ENCODE assay signal across 10 cellular contexts in the genomic region with DNA sequence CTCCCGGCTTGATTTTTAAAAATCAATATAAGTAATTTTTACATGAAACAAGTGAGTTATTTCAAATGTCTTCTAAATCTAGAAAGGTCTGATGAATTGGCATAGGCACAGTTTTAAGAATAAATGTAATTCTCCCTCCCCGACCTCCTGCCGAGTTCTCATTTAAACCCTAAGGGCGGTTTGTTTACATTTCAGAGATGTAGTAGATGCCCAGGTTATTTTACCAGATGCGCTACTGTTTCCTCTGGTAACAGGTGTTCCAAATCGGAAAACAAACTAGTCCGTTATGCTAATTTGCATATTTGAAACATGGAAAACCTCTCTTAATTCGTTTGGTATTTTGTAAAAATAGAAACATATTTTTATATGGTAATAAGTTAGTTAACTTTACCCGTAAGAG. TPM values are rescaled to one million over a fixed set of nuclear protein-coding genes. Genes with fewer than 3 reads are reported as not detected.
DNase-seq lines count a peak whose midpoint lies in the region; ATAC-seq, FAIRE-seq and TF ChIP-seq lines count a peak whose summit lies in the region.
"Had no signal": no experiment of that assay in that cellular context is flagged by ENCODE, and none has a peak within 500 bp of the region (broad histone marks: within the 10 kb centered on the region; RNA-seq: fewer than 3 reads in every experiment).

No MANE protein-coding gene starts in this region.

- no peak for FAIRE-seq in H54 (lab: Jason Lieb, UNC)

- H3K4me1 ChIP-seq in GM23248 (ENCODE audit: insufficient read depth) = no peaks in the 10 kb centered on the region
- no peaks in the 10 kb centered on the region for H3K4me1 ChIP-seq in iPS-20b (ENCODE audit: insufficient read depth, low read length)
- H3K4me1 ChIP-seq: thyroid gland had no signal

- ATAC-seq in GM21529 (IDR thresholded peaks at IDR 0.05; ENCODE audit: unreplicated experiment) = no peak

- peak overlapping the region; percentile 62 for H3K4me3 ChIP-seq in GM23248
- H3K4me3 ChIP-seq in iPS-20b (ENCODE audit: low read length) = peak overlapping the region; percentile 67; the same call in 1 of the 2 replicates
- H3K4me3 ChIP-seq: thyroid gland had no signal

- H3K27me3 ChIP-seq in GM23248 (replicated peaks; ENCODE audit: insufficient read depth) = no peaks in the 10 kb centered on the region
- peaks cover 37% of the 10 kb centered on the region for H3K27me3 ChIP-seq in iPS-20b (ENCODE audit: insufficient read depth, low read length)
- H3K27me3 ChIP-seq: thyroid gland had no signal

- WGBS in GM23248 (ENCODE audit: low coverage in 1 of 2, low lambda C conversion rate in 2 of 2, missing lambda C conversion rate in 2 of 2), 2 experiments = 23 to 28% methylated on average over 9 of the region's 9 CpGs

- 0 out of 2 replicates have a peak overlapping the region, but pooled peaks have one; percentile 44 for H2AFZ ChIP-seq in GM23248

- H3K9ac ChIP-seq in GM23248 = no peak overlapping the region
- no peak overlapping the region for H3K9ac ChIP-seq in iPS-20b (ENCODE audit: low read depth, low read length)

- in situ Hi-C loops in GM23248 (cut with MboI) = no loop called here

- no peaks in the 10 kb centered on the region for H4K20me1 ChIP-seq in GM23248 (ENCODE audit: insufficient read depth)

- H3K36me3 ChIP-seq in GM23248 (ENCODE audit: low read depth) (no peaks in the 10 kb centered on the region), iPS-20b (ENCODE audit: insufficient read depth, low read depth, low read length) (no peaks in the 10 kb centered on the region)
- H3K36me3 ChIP-seq: thyroid gland had no signal

- TF ChIP-seq POLR2A in H54 (IDR thresholded peaks at IDR 0.05; ENCODE audit: low read depth, low read length) = no peak

- H3K79me2 ChIP-seq in GM23248 (ENCODE audit: insufficient read depth) = no peaks in the 10 kb centered on the region

- H3K27ac ChIP-seq in GM23248 = no peak overlapping the region
- H3K27ac ChIP-seq in iPS-20b (ENCODE audit: low read length) = no peak overlapping the region
- H3K27ac ChIP-seq: thyroid gland had no signal

- no peaks in the 10 kb centered on the region for H3K9me3 ChIP-seq in GM23248 (ENCODE audit: low read depth)
- H3K9me3 ChIP-seq in iPS-20b (ENCODE audit: insufficient read depth, low read depth, low read length) = no peaks in the 10 kb centered on the region; the same call in 1 of the 2 replicates
- H3K9me3 ChIP-seq: thyroid gland had no signal

- peak overlapping the region; percentile 39 for H3K4me2 ChIP-seq in GM23248 (ENCODE audit: unreplicated experiment)

- H3F3A ChIP-seq in GM23248 (ENCODE audit: insufficient read depth) = peaks cover 6% of the 10 kb centered on the region; the same call in 1 of the 2 replicates

- DNase-seq in COR-L47 (lab: John Stamatoyannopoulos, UW) = peak; percentile 9
- no peak for DNase-seq in GM23248
- DNase-seq in RPMI8226 = peak; percentile 19
- no peak for DNase-seq in stimulated activated CD4-positive, alpha-beta T cell treated with anti-CD3 and anti-CD28 coated beads, Interleukin-15, amount 100 ng/mL, for 24 hours
- no peak for DNase-seq in DMS153 (lab: John Stamatoyannopoulos, UW)
- DNase-seq in H54 (ENCODE audit: insufficient read length, low spot score) = no peak

- H3K9me2 ChIP-seq in GM23248 (ENCODE audit: insufficient read depth) = no peaks in the 10 kb centered on the region

RNA-seq across cellular contexts. Expression of gene CFAP126, which starts 53.8 kb away (rescaled TPM):
- not detected in 2 replicates for total RNA-seq in GM23248 (2014; rRNA removed; shearing (Covaris generic))
- polyA plus RNA-seq in GM23248 (2016; fragmentation: Nextera tagmentation; extraction: Ambion mirVana) = not detected in 2 replicates
- total RNA-seq: activated CD4-positive, alpha-beta memory T cell treated with anti-CD3 and anti-CD28 coated beads, Interleukin-2, amount 10 ng/mL, durations not matched to agents 7 days and 5 days; thyroid gland had no signal

Comparison
In these comparisons a context has a peak if more than half of its experiments do, and no peak if none do; other contexts are left out.
1. DNase-seq: peak in COR-L47 (single experiment) and RPMI8226 (single experiment); none in GM23248 (single experiment), stimulated activated CD4-positive, alpha-beta T cell treated with anti-CD3 and anti-CD28 coated beads, Interleukin-15, amount 100 ng/mL, for 24 hours (single experiment), DMS153 (single experiment) and H54 (single experiment).